In the genomic region with DNA sequence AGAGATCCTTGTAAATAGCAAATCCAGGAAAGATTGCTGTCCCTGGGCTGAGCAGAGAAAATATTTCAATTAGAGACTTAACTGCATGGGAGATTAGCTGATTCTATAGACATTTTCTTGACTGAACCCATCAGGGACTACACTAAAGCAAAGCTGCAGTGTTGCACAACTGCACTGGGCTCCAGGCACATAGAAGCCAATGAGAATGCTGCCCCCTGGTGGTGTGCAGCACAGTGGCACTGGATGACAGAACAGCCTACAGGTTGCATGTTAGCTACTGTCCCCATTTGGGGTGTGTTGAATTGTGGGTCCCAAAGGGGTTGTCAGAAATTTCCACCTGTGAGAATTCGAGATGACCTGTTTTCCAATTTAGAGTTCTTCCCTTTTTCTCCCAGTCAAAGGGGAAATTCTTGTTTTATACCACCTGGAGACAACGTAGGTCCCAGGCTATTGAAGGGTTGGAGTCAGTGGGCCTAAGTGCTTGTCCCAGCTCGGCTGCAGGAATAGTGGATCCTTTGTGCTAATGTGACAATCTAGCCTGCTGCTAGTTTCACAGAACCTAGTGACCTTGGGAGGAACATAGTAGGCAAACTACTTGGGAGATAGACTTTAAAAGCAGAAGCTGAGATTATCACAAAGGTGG, we compare ENCODE assay signal across 7 cellular contexts.
DNase-seq lines count a peak whose midpoint lies in the region; TF ChIP-seq lines count a peak whose summit lies in the region.

No MANE protein-coding gene starts in this region.

- in situ Hi-C loops in G401 (cut with HindIII; ENCODE audit: low sequenced_read_pairs) (no loop called here), astrocyte of the cerebellum (cut with HindIII; ENCODE audit: low sequenced_read_pairs) (no loop called here)

- TF ChIP-seq CTCF in LNCaP clone FGC (IDR thresholded peaks at IDR 0.05; ENCODE audit: control insufficient read depth, extremely low read depth, insufficient read depth) (peak; percentile 99), RWPE1 (conservative IDR thresholded peaks at IDR 0.05; ENCODE audit: low read depth) (peak; percentile 79), astrocyte of the cerebellum (IDR thresholded peaks at IDR 0.05; ENCODE audit: low read depth, low read length, missing control alignments) (peak; percentile 87)

- H3K4me3 ChIP-seq in LNCaP clone FGC (ENCODE audit: low read depth, low read length) (no peak overlapping the region), astrocyte of the cerebellum (ENCODE audit: low read depth, low read length) (no peak overlapping the region)

- H3K27ac ChIP-seq in RWPE1: no peak overlapping the region

- POLR2A ChIA-PET in RWPE1 (lab: Yijun Ruan, JAX; ENCODE audit: low non-redundant PET): no interaction called here

- CTCF ChIA-PET in RWPE1 (lab: Yijun Ruan, JAX): interaction anchor here (0.5 to 2.6 kb wide), 25 partner anchors 8 to 907 kb away, joined by 3 to 16 read pairs (median 3); no protein-coding TSS in a partner anchor

- DNase-seq in G401 (ENCODE audit: low spot score): peak; percentile 64
- DNase-seq in LNCaP clone FGC (ENCODE audit: low read depth): peak; percentile 48
- peak; percentile 75 for DNase-seq in RWPE1 (ENCODE audit: low spot score)
- DNase-seq in astrocyte of the cerebellum (ENCODE audit: low read depth): peak; percentile 23
- DNase-seq in iPS-NIHi7 (ENCODE audit: extremely low spot score): peak; percentile 92
- peak; percentile 62 for DNase-seq in stimulated activated CD4-positive, alpha-beta T cell treated with anti-CD3 and anti-CD28 coated beads, Interleukin-1b, Interleukin-23, amount 100 ng/mL, for 48 hours
- DNase-seq in effector CD8-positive, alpha-beta T cell (lab: John Stamatoyannopoulos, UW): no peak
